In genomic region chr7:88835147-88835728, GRCh38 we compare ENCODE assay signal across 10 cellular contexts. TPM values are rescaled to one million over a fixed set of nuclear protein-coding genes. Genes with fewer than 3 reads are reported as not detected.
DNase-seq lines count a peak whose midpoint lies in the region; ATAC-seq and TF ChIP-seq lines count a peak whose summit lies in the region.
"Had no signal": no experiment of that assay in that cellular context is flagged by ENCODE, and none has a peak within 500 bp of the region (broad histone marks: within the 10 kb centered on the region; RNA-seq: fewer than 3 reads in every experiment).

No MANE protein-coding gene starts in this region.

- no peak overlapping the region for H3K27ac ChIP-seq in foreskin keratinocyte

- intact Hi-C loops in Right ventricle myocardium inferior (cut with DNase I): no loop called here

- no peaks in the 10 kb centered on the region for H3K27me3 ChIP-seq in foreskin keratinocyte

- peak; percentile 4 for DNase-seq in EH (ENCODE audit: low read depth)
- peak; percentile 15 for DNase-seq in OCI-M2 (lab: John Stamatoyannopoulos, UW; ENCODE audit: unreplicated experiment)
- peak; percentile 2 to 13 for DNase-seq in foreskin keratinocyte
- DNase-seq in NCI-H226: no peak
- no peak for DNase-seq in Right ventricle myocardium inferior (ENCODE audit: missing footprints)
- no peak for DNase-seq in stimulated activated CD4-positive, alpha-beta T cell treated with anti-CD3 and anti-CD28 coated beads, Interleukin-2, amount 100 ng/mL, for 48 hours

- no peaks in the 10 kb centered on the region for H3K4me1 ChIP-seq in foreskin keratinocyte

- peak; percentile 57 for TF ChIP-seq CTCF in foreskin keratinocyte (conservative IDR thresholded peaks at IDR 0.05)

- ATAC-seq in GM19463 (IDR thresholded peaks at IDR 0.05; ENCODE audit: unreplicated experiment) (peak; percentile 92), HG03520 (IDR thresholded peaks at IDR 0.05; ENCODE audit: unreplicated experiment) (peak; percentile 94), foreskin keratinocyte (peak; percentile 56), Right ventricle myocardium inferior (no peak)
- ATAC-seq: naive thymus-derived CD8-positive, alpha-beta T cell had no signal

RNA-seq across cellular contexts. Expression of gene TEX47, which starts 39.7 kb away (rescaled TPM):
- total RNA-seq in foreskin keratinocyte (not detected in 2 replicates), Right ventricle myocardium inferior (not detected)
- polyA plus RNA-seq in foreskin keratinocyte: not detected in 2 replicates
- total RNA-seq: naive thymus-derived CD8-positive, alpha-beta T cell; T-helper 2 cell treated with Interferon-gamma antibody and Interleukin-4, amounts not matched to agents 100 ng/mL and 5 ng/mL, for 36 hours had no signal
- polyA plus RNA-seq: naive thymus-derived CD8-positive, alpha-beta T cell had no signal

Comparison
In these comparisons a context has a peak if more than half of its experiments do, and no peak if none do; other contexts are left out.
1. DNase-seq: peak in EH (single experiment), OCI-M2 (single experiment) and foreskin keratinocyte (2 of 2); none in NCI-H226 (single experiment), Right ventricle myocardium inferior (single experiment) and stimulated activated CD4-positive, alpha-beta T cell treated with anti-CD3 and anti-CD28 coated beads, Interleukin-2, amount 100 ng/mL, for 48 hours (0 of 2).